ENCODE assay signal across 1 cellular context in genomic region chr12:46550266-46550879, GRCh38.
TF ChIP-seq lines count a peak whose summit lies in the region.

No MANE protein-coding gene starts in this region.

TF ChIP-seq in K562, 482 proteins besides CTCF, POLR2A, EP300 and RAD21 (continued from another document):
- TF ChIP-seq RBM14 (IDR thresholded peaks at IDR 0.05; ENCODE audit: borderline replicate concordance, insufficient read depth, low read depth, low read length) (no peak), HINFP (tag; conservative IDR thresholded peaks at IDR 0.05; ENCODE audit: low read depth) (0 out of 2 replicates have a peak, but pooled peaks have one; percentile 36), PTTG1 (tag; IDR thresholded peaks at IDR 0.05; ENCODE audit: low read depth) (peak; percentile 64), ZNF133 (CRISPR knock-in tag; IDR thresholded peaks at IDR 0.05) (no peak), ILK (tag; IDR thresholded peaks at IDR 0.05; ENCODE audit: borderline replicate concordance, low read depth) (peak; percentile 38; the same call in 1 of the 2 replicates), CTBP1 (IDR thresholded peaks at IDR 0.05; ENCODE audit: borderline replicate concordance) (no peak), ETS1 (conservative IDR thresholded peaks at IDR 0.05; ENCODE audit: control insufficient read depth, low read depth, low read length) (no peak), NR4A1 (CRISPR knock-in tag; IDR thresholded peaks at IDR 0.05) (no peak), NR4A1 (tag; IDR thresholded peaks at IDR 0.05) (0 out of 2 replicates have a peak, but pooled peaks have one; percentile 24), ZNF699 (CRISPR knock-in tag; IDR thresholded peaks at IDR 0.05; ENCODE audit: insufficient replicate concordance) (no peak), ZEB2 (IDR thresholded peaks at IDR 0.05) (no peak), GTF2E2 (tag; IDR thresholded peaks at IDR 0.05) (0 out of 2 replicates have a peak, but pooled peaks have one; percentile 2), ZNF282 (CRISPR knock-in tag; IDR thresholded peaks at IDR 0.05) (no peak), ZNF668 (CRISPR knock-in tag; IDR thresholded peaks at IDR 0.05) (peak; percentile 38; the same call in 1 of the 2 replicates), RBBP5 (IDR thresholded peaks at IDR 0.05; ENCODE audit: borderline replicate concordance, insufficient read depth, low read length, poor library complexity, severe bottlenecking) (no peak), ZNF311 (CRISPR knock-in tag; IDR thresholded peaks at IDR 0.05) (peak; percentile 80; the same call in 1 of the 2 replicates)
- TF ChIP-seq, protein P1, sequence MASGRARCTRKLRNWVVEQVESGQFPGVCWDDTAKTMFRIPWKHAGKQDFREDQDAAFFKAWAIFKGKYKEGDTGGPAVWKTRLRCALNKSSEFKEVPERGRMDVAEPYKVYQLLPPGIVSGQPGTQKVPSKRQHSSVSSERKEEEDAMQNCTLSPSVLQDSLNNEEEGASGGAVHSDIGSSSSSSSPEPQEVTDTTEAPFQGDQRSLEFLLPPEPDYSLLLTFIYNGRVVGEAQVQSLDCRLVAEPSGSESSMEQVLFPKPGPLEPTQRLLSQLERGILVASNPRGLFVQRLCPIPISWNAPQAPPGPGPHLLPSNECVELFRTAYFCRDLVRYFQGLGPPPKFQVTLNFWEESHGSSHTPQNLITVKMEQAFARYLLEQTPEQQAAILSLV (tag; IDR thresholded peaks at IDR 0.05) = peak; percentile 52
- TF ChIP-seq, protein P2, sequence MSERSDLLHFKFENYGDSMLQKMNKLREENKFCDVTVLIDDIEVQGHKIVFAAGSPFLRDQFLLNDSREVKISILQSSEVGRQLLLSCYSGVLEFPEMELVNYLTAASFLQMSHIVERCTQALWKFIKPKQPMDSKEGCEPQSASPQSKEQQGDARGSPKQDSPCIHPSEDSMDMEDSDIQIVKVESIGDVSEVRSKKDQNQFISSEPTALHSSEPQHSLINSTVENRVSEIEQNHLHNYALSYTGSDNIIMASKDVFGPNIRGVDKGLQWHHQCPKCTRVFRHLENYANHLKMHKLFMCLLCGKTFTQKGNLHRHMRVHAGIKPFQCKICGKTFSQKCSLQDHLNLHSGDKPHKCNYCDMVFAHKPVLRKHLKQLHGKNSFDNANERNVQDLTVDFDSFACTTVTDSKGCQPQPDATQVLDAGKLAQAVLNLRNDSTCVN (CRISPR knock-in tag; IDR thresholded peaks at IDR 0.05) = no peak
